Comparison of ENCODE assay signal across 8 cellular contexts in genomic region chr1:204287466-204287881, GRCh38.
DNase-seq lines count a peak whose midpoint lies in the region; ATAC-seq and TF ChIP-seq lines count a peak whose summit lies in the region.

No MANE protein-coding gene starts in this region.

- H3K9me3 Mint-ChIP-seq in CD4-positive, alpha-beta memory T cell: peaks cover 0 to 2% (median 0%) of the 10 kb centered on the region in 8 donors
- no peaks in the 10 kb centered on the region for H3K9me3 Mint-ChIP-seq in neural progenitor cell

- no peak overlapping the region for H3K4me3 ChIP-seq in CD4-positive, alpha-beta memory T cell (ENCODE audit: low read length in 2 of 2)
- H3K4me3 ChIP-seq in Peyer's patch (peak overlapping the region in 1 of 4 donors; percentile 3), esophagus squamous epithelium (peak overlapping the region in 1 of 4 donors; percentile 52), neural progenitor cell (no peak overlapping the region)

- POLR2A ChIA-PET in CD4-positive, alpha-beta memory T cell (lab: Charles Lee; ENCODE audit: partially characterized antibody): no interaction called here

- peak overlapping the region in 5 of 7 donors; percentile 56 to 95 (median 89) for H3K27ac Mint-ChIP-seq in CD4-positive, alpha-beta memory T cell
- no peak overlapping the region for H3K27ac Mint-ChIP-seq in neural progenitor cell

- H3K4me1 ChIP-seq in CD4-positive, alpha-beta memory T cell (ENCODE audit: insufficient read depth, low read length): peaks cover 19% of the 10 kb centered on the region
- peaks cover 0 to 38% (median 6%) of the 10 kb centered on the region in 4 donors for H3K4me1 ChIP-seq in Peyer's patch
- peaks cover 3 to 70% (median 22%) of the 10 kb centered on the region in 3 donors for H3K4me1 ChIP-seq in esophagus squamous epithelium
- H3K4me1 ChIP-seq in neural progenitor cell: peaks cover 47% of the 10 kb centered on the region

- no peak overlapping the region for H3K27ac ChIP-seq in CD4-positive, alpha-beta memory T cell (ENCODE audit: low read depth, low read length)
- H3K27ac ChIP-seq in Peyer's patch: peak overlapping the region; percentile 30 to 66 (median 61)
- peak overlapping the region in 3 of 4 donors; percentile 63 to 74 (median 68) for H3K27ac ChIP-seq in esophagus squamous epithelium
- H3K27ac ChIP-seq in neural progenitor cell: no peak overlapping the region

- peak overlapping the region; percentile 48 for H3K4me2 ChIP-seq in neural progenitor cell

- H3K9ac ChIP-seq in neural progenitor cell: no peak overlapping the region

- no peak for ATAC-seq in GM21619 (IDR thresholded peaks at IDR 0.05; ENCODE audit: unreplicated experiment)
- no peak for ATAC-seq in GM21367 (IDR thresholded peaks at IDR 0.05; ENCODE audit: unreplicated experiment)

- H3K36me3 ChIP-seq in CD4-positive, alpha-beta memory T cell (ENCODE audit: insufficient read depth, low read length): no peaks in the 10 kb centered on the region
- H3K36me3 ChIP-seq in Peyer's patch (no peaks in the 10 kb centered on the region), esophagus squamous epithelium (no peaks in the 10 kb centered on the region), neural progenitor cell (no peaks in the 10 kb centered on the region)

- no peaks in the 10 kb centered on the region for H3K79me2 ChIP-seq in neural progenitor cell (ENCODE audit: low read depth)

- TF ChIP-seq CTCF in Peyer's patch (IDR thresholded peaks at IDR 0.05) (no peak), esophagus squamous epithelium (IDR thresholded peaks at IDR 0.05) (no peak), neural progenitor cell (IDR thresholded peaks at IDR 0.05) (no peak)

- CTCF ChIA-PET in CD4-positive, alpha-beta memory T cell (lab: Charles Lee; ENCODE audit: partially characterized antibody): interaction anchor here (1.0 kb wide), 1 partner anchor 111 kb away, joined by 3 read pairs; no protein-coding TSS in a partner anchor

- H3K4me3 Mint-ChIP-seq in CD4-positive, alpha-beta memory T cell: peak overlapping the region; percentile 75 to 90 (median 87)
- no peak overlapping the region for H3K4me3 Mint-ChIP-seq in neural progenitor cell

- peak overlapping the region; percentile 12 for H2AFZ ChIP-seq in neural progenitor cell (replicated peaks)

- TF ChIP-seq POLR2A in Peyer's patch (IDR thresholded peaks at IDR 0.05): no peak
- no peak for TF ChIP-seq POLR2A in esophagus squamous epithelium (IDR thresholded peaks at IDR 0.05)

- H3K27me3 Mint-ChIP-seq in CD4-positive, alpha-beta memory T cell: peaks cover 7 to 10% of the 10 kb centered on the region in 2 donors
- peaks cover 2% of the 10 kb centered on the region for H3K27me3 Mint-ChIP-seq in neural progenitor cell (ENCODE audit: insufficient read depth, low read depth)

- no peaks in the 10 kb centered on the region for H4K20me1 ChIP-seq in neural progenitor cell (ENCODE audit: low read depth)

- WGBS in esophagus squamous epithelium, 2 donors: 59 to 79% methylated on average over 4 to 8 of the region's 8 CpGs

- H3K36me3 Mint-ChIP-seq in CD4-positive, alpha-beta memory T cell: no peaks in the 10 kb centered on the region
- peaks cover 15% of the 10 kb centered on the region for H3K36me3 Mint-ChIP-seq in neural progenitor cell

- H3K27me3 ChIP-seq in CD4-positive, alpha-beta memory T cell (ENCODE audit: insufficient read depth, low read length): no peaks in the 10 kb centered on the region
- H3K27me3 ChIP-seq in Peyer's patch (no peaks in the 10 kb centered on the region), esophagus squamous epithelium (peaks cover 0 to 40% (median 0%) of the 10 kb centered on the region in 4 donors), neural progenitor cell (no peaks in the 10 kb centered on the region)

- no peaks in the 10 kb centered on the region for H3K9me3 ChIP-seq in CD4-positive, alpha-beta memory T cell (ENCODE audit: control insufficient read depth in 1 of 2, low read length in 2 of 2)
- H3K9me3 ChIP-seq in Peyer's patch (no peaks in the 10 kb centered on the region), esophagus squamous epithelium (no peaks in the 10 kb centered on the region), neural progenitor cell (ENCODE audit: low read depth) (no peaks in the 10 kb centered on the region)

- H3K4me1 Mint-ChIP-seq in CD4-positive, alpha-beta memory T cell: peaks cover 15 to 30% (median 26%) of the 10 kb centered on the region in 4 donors
- peaks cover 55% of the 10 kb centered on the region for H3K4me1 Mint-ChIP-seq in neural progenitor cell

- peak in 1 of 5 donors; percentile 2 for DNase-seq in CD4-positive, alpha-beta memory T cell
- DNase-seq in Peyer's patch: no peak
- DNase-seq in esophagus squamous epithelium (lab: John Stamatoyannopoulos, UW): no peak
- DNase-seq in neural progenitor cell (ENCODE audit: low spot score): peak; percentile 53
- DNase-seq in NOMO-1 treated with dmso at 0.1 percent for 144 hours (lab: John Stamatoyannopoulos, UW; ENCODE audit: unreplicated experiment): no peak
- DNase-seq in NCI-H446 treated with DMSO at 0.1 percent for 48 hours (lab: John Stamatoyannopoulos, UW): no peak

- H3F3A ChIP-seq in neural progenitor cell (ENCODE audit: low read depth): peaks cover 13% of the 10 kb centered on the region

- intact Hi-C loops in CD4-positive, alpha-beta memory T cell (cut with micrococcal nuclease): no loop called here
- intact Hi-C loops in esophagus squamous epithelium (cut with DNase I): no loop called here

Comparison
In these comparisons a context has a peak if more than half of its experiments do, and no peak if none do; other contexts are left out.
1. H3K27ac ChIP-seq: peak in Peyer's patch (4 of 4) and esophagus squamous epithelium (3 of 4); none in CD4-positive, alpha-beta memory T cell (single experiment) and neural progenitor cell (single experiment).